ENCODE assay signal across 2 cellular contexts in genomic region chr2:168467729-168468128, GRCh38.
TF ChIP-seq lines count a peak whose summit lies in the region.

No MANE protein-coding gene starts in this region.

TF ChIP-seq in K562, 482 proteins besides CTCF, POLR2A, EP300 and RAD21:
- TF ChIP-seq PRDM10 (IDR thresholded peaks at IDR 0.05; ENCODE audit: partially characterized antibody) (peak; percentile 16), NR3C1 (CRISPR knock-in tag; IDR thresholded peaks at IDR 0.05) (no peak)

TF ChIP-seq in neural cell, 6 proteins besides CTCF, POLR2A, EP300 and RAD21 (continued from another document):
- TF ChIP-seq MXI1 (conservative IDR thresholded peaks at IDR 0.05; ENCODE audit: poor library complexity, severe bottlenecking) (no peak), TAF1 (IDR thresholded peaks at IDR 0.05; ENCODE audit: low read depth) (no peak)
